ENCODE assay signal across 13 cellular contexts in genomic region chrX:38987135-38987780, GRCh38.
DNase-seq lines count a peak whose midpoint lies in the region; ATAC-seq and TF ChIP-seq lines count a peak whose summit lies in the region.
"Had no signal": no experiment of that assay in that cellular context is flagged by ENCODE, and none has a peak within 500 bp of the region (broad histone marks: within the 10 kb centered on the region; RNA-seq: fewer than 3 reads in every experiment).

No MANE protein-coding gene starts in this region.

- H3K9ac ChIP-seq in colonic mucosa (ENCODE audit: low read depth in 2 of 2, low read length in 2 of 2), result no peak overlapping the region

- no peaks in the 10 kb centered on the region for H3K9me3 ChIP-seq in colonic mucosa
- no peaks in the 10 kb centered on the region for H3K9me3 ChIP-seq in stomach

- H3K27ac Mint-ChIP-seq in activated CD4-positive, alpha-beta T cell treated with anti-CD3 and anti-CD28 coated beads for 36 hours, result no peak overlapping the region
- H3K27ac Mint-ChIP-seq: activated naive CD4-positive, alpha-beta T cell treated with anti-CD3 and anti-CD28 coated beads for 36 hours; mesothelial cell of epicardium had no signal

- no peaks in the 10 kb centered on the region for H3K36me3 Mint-ChIP-seq in activated CD4-positive, alpha-beta T cell treated with anti-CD3 and anti-CD28 coated beads for 36 hours (ENCODE audit: low read depth)
- H3K36me3 Mint-ChIP-seq: mesothelial cell of epicardium had no signal

- H3K4me3 ChIP-seq in colonic mucosa (no peak overlapping the region), stomach (no peak overlapping the region)
- H3K4me3 ChIP-seq: PC-9 had no signal

- peak; percentile 4 for DNase-seq in SIG-M5 treated with dmso at 0.1 percent for 504 hours (lab: John Stamatoyannopoulos, UW; ENCODE audit: unreplicated experiment)
- DNase-seq in SIG-M5 (lab: John Stamatoyannopoulos, UW), result no peak
- peak; percentile 88 to 96 for DNase-seq in NCI-H524 (lab: John Stamatoyannopoulos, UW)
- peak; percentile 32 for DNase-seq in colonic mucosa
- no peak for DNase-seq in stomach
- DNase-seq in NCI-H187 (lab: John Stamatoyannopoulos, UW), result no peak
- DNase-seq in activated CD4-positive, alpha-beta T cell treated with anti-CD3 and anti-CD28 coated beads for 36 hours, result no peak
- DNase-seq in inferior parietal cortex (ENCODE audit: extremely low spot score), result no peak
- DNase-seq: activated naive CD4-positive, alpha-beta T cell treated with anti-CD3 and anti-CD28 coated beads for 36 hours; effector memory CD4-positive, alpha-beta T cell; HCEC 1CT; PC-9 had no signal

- CTCF ChIA-PET in activated CD4-positive, alpha-beta T cell treated with anti-CD3 and anti-CD28 coated beads for 36 hours (lab: Charles Lee), result interaction anchor here (1.0 to 1.4 kb wide), 4 partner anchors 165 to 233 kb away, joined by 3 to 4 read pairs (median 3); no protein-coding TSS in a partner anchor

- TF ChIP-seq CTCF in colonic mucosa (IDR thresholded peaks at IDR 0.05) (no peak), stomach (IDR thresholded peaks at IDR 0.05) (no peak)

- H3K4me3 Mint-ChIP-seq in activated CD4-positive, alpha-beta T cell treated with anti-CD3 and anti-CD28 coated beads for 36 hours, result no peak overlapping the region
- H3K4me3 Mint-ChIP-seq: activated naive CD4-positive, alpha-beta T cell treated with anti-CD3 and anti-CD28 coated beads for 36 hours; mesothelial cell of epicardium had no signal

- TF ChIP-seq POLR2A in stomach (IDR thresholded peaks at IDR 0.05), result no peak

- TF ChIP-seq EP300 in stomach (IDR thresholded peaks at IDR 0.05), result no peak

- H3K36me3 ChIP-seq in colonic mucosa (no peaks in the 10 kb centered on the region), stomach (no peaks in the 10 kb centered on the region)

- H3K27me3 ChIP-seq in colonic mucosa, result no peaks in the 10 kb centered on the region
- H3K27me3 ChIP-seq in stomach, result no peaks in the 10 kb centered on the region

- WGBS in stomach, 5 donors, result 44 to 55% (median 53%) methylated on average over 6 of the region's 6 CpGs

- no peak for ATAC-seq in activated CD4-positive, alpha-beta T cell treated with anti-CD3 and anti-CD28 coated beads for 36 hours

- POLR2A ChIA-PET in activated CD4-positive, alpha-beta T cell treated with anti-CD3 and anti-CD28 coated beads for 36 hours (lab: Charles Lee), result no interaction called here

- intact Hi-C loops in colonic mucosa (cut with DNase I), result no loop called here
- intact Hi-C loops in stomach (cut with DNase I; ENCODE audit: low total_unique reads), result no loop called here
- intact Hi-C loops in activated CD4-positive, alpha-beta T cell treated with anti-CD3 and anti-CD28 coated beads for 36 hours (cut with DNase I, micrococcal nuclease), result loop anchor here (2.0 to 10.0 kb wide), 5 partner anchors 182 to 322 kb away; partner anchors contain the start of gene MID1IP1 (in 1 of the 2)

- no peaks in the 10 kb centered on the region for H3K27me3 Mint-ChIP-seq in activated CD4-positive, alpha-beta T cell treated with anti-CD3 and anti-CD28 coated beads for 36 hours

- H3K4me1 ChIP-seq in colonic mucosa (no peaks in the 10 kb centered on the region), stomach (peaks cover 0 to 25% (median 0%) of the 10 kb centered on the region in 4 donors)

- H3K9me3 Mint-ChIP-seq in activated CD4-positive, alpha-beta T cell treated with anti-CD3 and anti-CD28 coated beads for 36 hours (ENCODE audit: low read depth), result no peaks in the 10 kb centered on the region
- H3K9me3 Mint-ChIP-seq: activated naive CD4-positive, alpha-beta T cell treated with anti-CD3 and anti-CD28 coated beads for 36 hours had no signal

- peak overlapping the region; percentile 28 for H3K27ac ChIP-seq in colonic mucosa
- H3K27ac ChIP-seq in stomach, result peak overlapping the region in 4 of 5 donors; percentile 10 to 64 (median 42)
- H3K27ac ChIP-seq: PC-9 had no signal

- H3K4me1 Mint-ChIP-seq in activated CD4-positive, alpha-beta T cell treated with anti-CD3 and anti-CD28 coated beads for 36 hours, result no peaks in the 10 kb centered on the region

Comparison
In these comparisons a context has a peak if more than half of its experiments do, and no peak if none do; other contexts are left out.
1. DNase-seq: peak in SIG-M5 treated with dmso at 0.1 percent for 504 hours (single experiment), NCI-H524 (2 of 2) and colonic mucosa (single experiment); none in SIG-M5 (single experiment), stomach (single experiment), NCI-H187 (0 of 2), activated CD4-positive, alpha-beta T cell treated with anti-CD3 and anti-CD28 coated beads for 36 hours (single experiment) and inferior parietal cortex (single experiment).
2. intact Hi-C loops: an anchor here in activated CD4-positive, alpha-beta T cell treated with anti-CD3 and anti-CD28 coated beads for 36 hours (2.0 to 10.0 kb wide); none called in colonic mucosa and stomach.